34 cellular contexts compared by ENCODE assay signal in genomic region chr11:114896594-114896993, GRCh38.
"Had no signal": no experiment of that assay in that cellular context is flagged by ENCODE, and none has a peak within 500 bp of the region (broad histone marks: within the 10 kb centered on the region; RNA-seq: fewer than 3 reads in every experiment).

No MANE protein-coding gene starts in this region.

- H3K4me1 ChIP-seq: adrenal gland, body of pancreas had no signal

- H3K9me3 ChIP-seq: adrenal gland, body of pancreas had no signal

- FAIRE-seq: astrocyte, bronchial epithelial cell, TTC549 had no signal

- DNase-seq: activated B cell treated with CpG ODN at 0.5 μM for 24 hours; activated CD4-positive, alpha-beta memory T cell treated with anti-CD3 and anti-CD28 coated beads for 36 hours; activated CD4-positive, alpha-beta T cell treated with anti-CD3 and anti-CD28 coated beads for 4 hours; activated CD4-positive, alpha-beta T cell treated with anti-CD3 and anti-CD28 coated beads, Interleukin-2, amount 10 ng/mL, durations not matched to agents 24 days and 14 days; activated CD4-positive, alpha-beta T cell treated with anti-CD3 and anti-CD28 coated beads, Interleukin-2, amount 50 U/mL, for 1 hour; activated CD4-positive, alpha-beta T cell treated with anti-CD3 and anti-CD28 coated beads, Interleukin-2, amount 50 U/mL, for 4 hours; activated CD4-positive, CD25-positive, alpha-beta regulatory T cell treated with anti-CD3 and anti-CD28 coated beads, Interleukin-2, amount 50 U/mL, for 72 hours; activated CD8-positive, alpha-beta memory T cell treated with anti-CD3 and anti-CD28 coated beads, Interleukin-2, amount 50 U/mL, for 4 hours; activated CD8-positive, alpha-beta T cell treated with anti-CD3 and anti-CD28 coated beads for 36 hours; activated effector memory CD4-positive, alpha-beta T cell treated with anti-CD3 and anti-CD28 coated beads, Interleukin-2, amount 50 U/mL, for 16 hours; activated gamma-delta T cell treated with Interleukin-2 at 50 U/mL for 16 hours; activated naive CD4-positive, alpha-beta T cell; activated naive CD4-positive, alpha-beta T cell treated with anti-CD3 and anti-CD28 coated beads for 36 hours; activated naive CD4-positive, alpha-beta T cell treated with anti-CD3 and anti-CD28 coated beads, Interleukin-2, amount 50 U/mL, for 16 hours; activated naive CD8-positive, alpha-beta T cell treated with anti-CD3 and anti-CD28 coated beads for 36 hours; activated T-cell treated with anti-CD3 and anti-CD28 coated beads for 4 hours; activated T-cell treated with anti-CD3 and anti-CD28 coated beads, Interleukin-2, amount 50 U/mL, for 1 hour; activated T-cell treated with anti-CD3 and anti-CD28 coated beads, Interleukin-2, amount 50 U/mL, for 4 hours; activated T-cell treated with anti-CD3 and anti-CD28 coated beads, Interleukin-2, amount 50 U/mL, for 72 hours; adrenal gland; amniotic stem cell; aorta; body of pancreas; caudate nucleus; cerebellar nuclear complex; T-helper 2 cell; T-helper 9 cell had no signal

- H3K27ac ChIP-seq: adrenal gland, body of pancreas, cardiac muscle cell, VCaP had no signal

- ATAC-seq: activated CD8-positive, alpha-beta T cell treated with anti-CD3 and anti-CD28 coated beads for 36 hours; activated naive CD4-positive, alpha-beta T cell treated with anti-CD3 and anti-CD28 coated beads, Interleukin-2, amount 50 U/mL, for 72 hours; activated T-cell treated with anti-CD3 and anti-CD28 coated beads, Interleukin-2, amount 50 U/mL, for 4 hours; activated T-cell treated with anti-CD3 and anti-CD28 coated beads, Interleukin-2, amount 50 U/mL, for 72 hours; activated T-helper 17 cell treated with anti-CD3 and anti-CD28 coated beads, Interleukin-2, amount 50 U/mL, for 72 hours; body of pancreas had no signal

- H3K27me3 ChIP-seq: adrenal gland, body of pancreas, cardiac muscle cell had no signal

- H3K36me3 ChIP-seq: adrenal gland, cardiac muscle cell had no signal

- H3K4me3 ChIP-seq: adrenal gland, body of pancreas, cardiac muscle cell had no signal
